In genomic region chr3:195558602-195559001, GRCh38 we compare ENCODE assay signal across 9 cellular contexts. TPM values are rescaled to one million over a fixed set of nuclear protein-coding genes. Genes with fewer than 3 reads are reported as not detected.
DNase-seq lines count a peak whose midpoint lies in the region; ATAC-seq and TF ChIP-seq lines count a peak whose summit lies in the region.
"Had no signal": no experiment of that assay in that cellular context is flagged by ENCODE, and none has a peak within 500 bp of the region (broad histone marks: within the 10 kb centered on the region; RNA-seq: fewer than 3 reads in every experiment).

No MANE protein-coding gene starts in this region.

- no peak overlapping the region for H3K4me3 ChIP-seq in AG04450 (ENCODE audit: low read depth, low read length)

- no peak overlapping the region for H3K27ac Mint-ChIP-seq in activated CD8-positive, alpha-beta T cell treated with anti-CD3 and anti-CD28 coated beads for 36 hours
- H3K27ac Mint-ChIP-seq: dendritic cell treated with granulocyte-macrophage colony-stimulating factor and Interleukin-4, amounts not matched to agents 40 ng/mL and 50 ng/mL, for 4 days had no signal

- CTCF ChIA-PET in AG04450 (lab: Charles Lee): no interaction called here
- CTCF ChIA-PET in activated CD8-positive, alpha-beta T cell treated with anti-CD3 and anti-CD28 coated beads for 36 hours (lab: Charles Lee): interaction anchor here (0.6 to 1.2 kb wide), 7 partner anchors 8 to 285 kb away, joined by 3 to 5 read pairs (median 3); no protein-coding TSS in a partner anchor

- no peak overlapping the region for H3K27ac ChIP-seq in AG04450 (ENCODE audit: low read depth, low read length)

- H3K9me3 Mint-ChIP-seq in activated CD8-positive, alpha-beta T cell treated with anti-CD3 and anti-CD28 coated beads for 36 hours: no peaks in the 10 kb centered on the region
- H3K9me3 Mint-ChIP-seq: dendritic cell treated with granulocyte-macrophage colony-stimulating factor and Interleukin-4, amounts not matched to agents 40 ng/mL and 50 ng/mL, for 4 days had no signal

- intact Hi-C loops in activated CD8-positive, alpha-beta T cell treated with anti-CD3 and anti-CD28 coated beads for 36 hours (cut with micrococcal nuclease): no loop called here

- no peak overlapping the region for H3K4me3 Mint-ChIP-seq in activated CD8-positive, alpha-beta T cell treated with anti-CD3 and anti-CD28 coated beads for 36 hours
- H3K4me3 Mint-ChIP-seq: dendritic cell treated with granulocyte-macrophage colony-stimulating factor and Interleukin-4, amounts not matched to agents 40 ng/mL and 50 ng/mL, for 4 days had no signal

- no peaks in the 10 kb centered on the region for H3K9me3 ChIP-seq in AG04450 (ENCODE audit: control insufficient read depth, insufficient read depth, low read length)

- H3K27me3 Mint-ChIP-seq in activated CD8-positive, alpha-beta T cell treated with anti-CD3 and anti-CD28 coated beads for 36 hours: no peaks in the 10 kb centered on the region

- peaks cover 36% of the 10 kb centered on the region for H3K27me3 ChIP-seq in AG04450 (ENCODE audit: control insufficient read depth, insufficient read depth, low read length)

- peaks cover 25% of the 10 kb centered on the region for H3K4me1 Mint-ChIP-seq in activated CD8-positive, alpha-beta T cell treated with anti-CD3 and anti-CD28 coated beads for 36 hours (ENCODE audit: low read depth)

- POLR2A ChIA-PET in AG04450 (lab: Yijun Ruan, JAX): no interaction called here
- POLR2A ChIA-PET in activated CD8-positive, alpha-beta T cell treated with anti-CD3 and anti-CD28 coated beads for 36 hours (lab: Charles Lee): interaction anchor here (1.2 kb wide), 1 partner anchor 25 kb away, joined by 4 read pairs; the partner anchor contains the start of gene APOD

- ATAC-seq in activated CD8-positive, alpha-beta T cell treated with anti-CD3 and anti-CD28 coated beads for 36 hours: peak; percentile 85
- no peak for ATAC-seq in GM21526 (IDR thresholded peaks at IDR 0.05; ENCODE audit: low FRiP score, unreplicated experiment)

- H3K36me3 Mint-ChIP-seq in activated CD8-positive, alpha-beta T cell treated with anti-CD3 and anti-CD28 coated beads for 36 hours (ENCODE audit: low read depth): no peaks in the 10 kb centered on the region

- TF ChIP-seq CTCF in AG04450 (IDR thresholded peaks at IDR 0.05; ENCODE audit: low read depth, low read length) (peak; percentile 30), GM10266 (IDR thresholded peaks at IDR 0.05; ENCODE audit: control insufficient read depth, insufficient read depth, low read depth, missing control alignments) (peak; percentile 76)
- TF ChIP-seq CTCF in activated CD8-positive, alpha-beta T cell treated with anti-CD3 and anti-CD28 coated beads for 36 hours (IDR thresholded peaks at IDR 0.05): peak; percentile 71

- DNase-seq in AG04450 (ENCODE audit: low read depth, low spot score) (no peak), GM10266 (ENCODE audit: extremely low spot score) (peak; percentile 53), NCI-H2029 treated with DMSO at 0.1 percent for 48 hours (lab: John Stamatoyannopoulos, UW) (peak; percentile 64), left kidney (ENCODE audit: low read depth, low spot score) (peak; percentile 78), GM19240 (ENCODE audit: insufficient read length, low spot score) (no peak), foreskin melanocyte (no peak)
- DNase-seq in activated CD8-positive, alpha-beta T cell treated with anti-CD3 and anti-CD28 coated beads for 36 hours: peak; percentile 54

RNA-seq across cellular contexts. Expression of gene PPP1R2, which starts 15.5 kb away (rescaled TPM):
- 84.3 and 92.0 TPM in 2 replicates for polyA plus RNA-seq in AG04450 (2011; rRNA removed)
- 71.0 and 85.3 TPM in 2 replicates for polyA minus RNA-seq in AG04450 (2011; rRNA and poly(A)+ RNA removed)
- total RNA-seq in activated CD8-positive, alpha-beta T cell treated with anti-CD3 and anti-CD28 coated beads for 36 hours: 10 to 100 TPM; 86.7 to 89.0 TPM

RNA-seq across cellular contexts. Expression of gene APOD, which starts 25.1 kb away (rescaled TPM):
- 0.41 and 0.56 TPM in 2 replicates for polyA plus RNA-seq in AG04450 (2011; rRNA removed)
- polyA minus RNA-seq in AG04450 (2011; rRNA and poly(A)+ RNA removed): not detected in 2 replicates
- total RNA-seq in activated CD8-positive, alpha-beta T cell treated with anti-CD3 and anti-CD28 coated beads for 36 hours: not detected

Comparison
In these comparisons a context has a peak if more than half of its experiments do, and no peak if none do; other contexts are left out.
1. DNase-seq: peak in GM10266 (single experiment), NCI-H2029 treated with DMSO at 0.1 percent for 48 hours (single experiment), activated CD8-positive, alpha-beta T cell treated with anti-CD3 and anti-CD28 coated beads for 36 hours (single experiment) and left kidney (single experiment); none in AG04450 (single experiment), GM19240 (single experiment) and foreskin melanocyte (single experiment).
2. Peak in every context shown above with its lines, with median percentiles within 50 percentile points of each other: CTCF ChIP-seq.